ENCODE assay signal across 24 cellular contexts in the genomic region with DNA sequence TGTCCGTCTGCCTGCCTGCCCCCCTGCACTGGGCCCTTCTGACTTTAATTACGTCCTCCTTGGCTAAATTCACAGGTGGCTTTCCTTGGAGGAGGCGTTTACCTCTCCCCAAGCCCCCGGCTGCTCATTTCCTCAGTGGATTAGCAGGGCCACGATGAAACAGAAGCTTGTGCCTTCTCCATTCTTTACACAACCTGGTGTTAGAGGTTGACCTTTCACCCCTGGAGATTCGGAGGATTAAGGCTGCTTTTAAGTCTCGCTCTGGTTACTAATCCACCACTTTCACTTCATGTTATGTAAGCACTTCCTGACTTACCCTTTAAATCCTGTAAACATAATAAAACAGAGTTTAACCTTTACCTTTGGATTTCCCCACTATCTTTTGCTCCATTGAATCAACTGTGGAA.
DNase-seq lines count a peak whose midpoint lies in the region; ATAC-seq and TF ChIP-seq lines count a peak whose summit lies in the region.
"Had no signal": no experiment of that assay in that cellular context is flagged by ENCODE, and none has a peak within 500 bp of the region (broad histone marks: within the 10 kb centered on the region; RNA-seq: fewer than 3 reads in every experiment).

No MANE protein-coding gene starts in this region.

- H2BK5ac ChIP-seq in mesenchymal stem cell (ENCODE audit: low read depth, low read length, poor library complexity, severe bottlenecking), result no peak overlapping the region

- H3K9me3 ChIP-seq in Caco-2 (no peaks in the 10 kb centered on the region), mesenchymal stem cell (ENCODE audit: control insufficient read depth, low read length) (no peaks in the 10 kb centered on the region)
- H3K9me3 ChIP-seq: HAP-1, SK-N-SH had no signal

- H3K14ac ChIP-seq in mesenchymal stem cell (ENCODE audit: low read length in 2 of 2), result no peak overlapping the region

- H3K36me3 Mint-ChIP-seq in Caco-2 (ENCODE audit: insufficient read depth, unreplicated experiment), result no peaks in the 10 kb centered on the region
- H3K36me3 Mint-ChIP-seq: activated naive CD4-positive, alpha-beta T cell treated with anti-CD3 and anti-CD28 coated beads, Interleukin-2, amount 50 U/mL, for 24 hours; CD8-positive, alpha-beta memory T cell had no signal

- no peak overlapping the region for H2BK12ac ChIP-seq in mesenchymal stem cell (ENCODE audit: low read length in 2 of 2)

- CTCF ChIA-PET in Caco-2 (lab: Charles Lee), result no interaction called here

- H2AK5ac ChIP-seq in mesenchymal stem cell (ENCODE audit: low read length, severe bottlenecking), result no peak overlapping the region

- no peak for TF ChIP-seq CTCF in Caco-2 (IDR thresholded peaks at IDR 0.05; ENCODE audit: insufficient read depth in 1 of 2, low read depth in 1 of 2, low read length in 1 of 2, severe bottlenecking in 1 of 2, unreplicated experiment in 1 of 2)

- no peak overlapping the region for H3K27ac Mint-ChIP-seq in Caco-2 (ENCODE audit: unreplicated experiment)
- H3K27ac Mint-ChIP-seq: activated naive CD4-positive, alpha-beta T cell treated with anti-CD3 and anti-CD28 coated beads, Interleukin-2, amount 50 U/mL, for 24 hours; CD8-positive, alpha-beta memory T cell had no signal

- H3K4me2 ChIP-seq in mesenchymal stem cell (ENCODE audit: low read length, poor library complexity, severe bottlenecking), result no peak overlapping the region
- H3K4me2 ChIP-seq: SK-N-SH had no signal

- intact Hi-C loops in Caco-2 (cut with micrococcal nuclease; ENCODE audit: unreplicated experiment), result loop anchor here (1.0 to 5.0 kb wide), 2 partner anchors 136 to 380 kb away; no protein-coding TSS in a partner anchor

- no peak overlapping the region for H3K23ac ChIP-seq in mesenchymal stem cell (ENCODE audit: low read length in 2 of 2)

- H4K91ac ChIP-seq in mesenchymal stem cell (ENCODE audit: low read length), result no peak overlapping the region

- no peak overlapping the region for H3K9ac ChIP-seq in mesenchymal stem cell (ENCODE audit: low read length)
- H3K9ac ChIP-seq: SK-N-SH had no signal

- peak; percentile 67 for ATAC-seq in left lobe of liver
- no peak for ATAC-seq in GM19023 (IDR thresholded peaks at IDR 0.05; ENCODE audit: unreplicated experiment)
- no peak for ATAC-seq in GM21723 (IDR thresholded peaks at IDR 0.05; ENCODE audit: unreplicated experiment)
- ATAC-seq in GM21447 (IDR thresholded peaks at IDR 0.05; ENCODE audit: unreplicated experiment), result no peak

- peaks cover 12% of the 10 kb centered on the region for H3K4me1 ChIP-seq in Caco-2
- no peaks in the 10 kb centered on the region for H3K4me1 ChIP-seq in mesenchymal stem cell (ENCODE audit: control insufficient read depth, insufficient read depth, low read depth, low read length)
- H3K4me1 ChIP-seq: HAP-1 had no signal

- H3K36me3 ChIP-seq in Caco-2 (ENCODE audit: control insufficient read depth, insufficient read depth, low read length) (no peaks in the 10 kb centered on the region), mesenchymal stem cell (ENCODE audit: control insufficient read depth in 1 of 2, insufficient read depth in 2 of 2, low read depth in 1 of 2, low read length in 2 of 2) (no peaks in the 10 kb centered on the region)
- H3K36me3 ChIP-seq: HAP-1 had no signal

- POLR2A ChIA-PET in Caco-2 (lab: Charles Lee), result interaction anchor here (0.6 kb wide), 1 partner anchor 168 kb away, joined by 4 read pairs; no protein-coding TSS in a partner anchor

- H3K79me1 ChIP-seq in mesenchymal stem cell (replicated peaks; ENCODE audit: low read length, poor library complexity, severe bottlenecking), result no peaks in the 10 kb centered on the region

- H4K8ac ChIP-seq in mesenchymal stem cell (ENCODE audit: low read length), result no peak overlapping the region

- H2BK15ac ChIP-seq in mesenchymal stem cell (ENCODE audit: low read depth, poor library complexity, severe bottlenecking), result no peak overlapping the region

- no peak overlapping the region for H3K4ac ChIP-seq in mesenchymal stem cell (ENCODE audit: low read depth in 1 of 2, low read length in 2 of 2)

- H2AFZ ChIP-seq in mesenchymal stem cell (ENCODE audit: low read depth, low read length), result no peak overlapping the region

- H3K27me3 ChIP-seq in Caco-2 (replicated peaks; ENCODE audit: control insufficient read depth, insufficient read depth, low read length) (peaks cover 8% of the 10 kb centered on the region), mesenchymal stem cell (ENCODE audit: control insufficient read depth in 1 of 2, insufficient read depth in 1 of 2, low read length in 2 of 2) (peaks cover 0 to 5% of the 10 kb centered on the region in 2 experiments)

- no peak overlapping the region for H3K27ac ChIP-seq in mesenchymal stem cell (ENCODE audit: low read length, poor library complexity, severe bottlenecking)
- H3K27ac ChIP-seq: VCaP had no signal

- no TSS peak for BruUV-seq in Caco-2 (replicated peaks; lab: Mats Ljungman, UMichigan)

- WGBS in mesenchymal stem cell, result 10% methylated on average over 7 of the region's 7 CpGs

- H3K4me3 Mint-ChIP-seq in Caco-2 (ENCODE audit: unreplicated experiment), result no peak overlapping the region
- H3K4me3 Mint-ChIP-seq: activated naive CD4-positive, alpha-beta T cell treated with anti-CD3 and anti-CD28 coated beads, Interleukin-2, amount 50 U/mL, for 24 hours; CD8-positive, alpha-beta memory T cell had no signal

- no peak overlapping the region for H2BK120ac ChIP-seq in mesenchymal stem cell (ENCODE audit: low read depth, low read length)

- H3K4me3 ChIP-seq in Caco-2 (ENCODE audit: low read depth, low read length), result no peak overlapping the region
- H3K4me3 ChIP-seq in mesenchymal stem cell (ENCODE audit: insufficient read depth in 1 of 2, low read depth in 1 of 2, low read length in 2 of 2), result no peak overlapping the region
- H3K4me3 ChIP-seq: HAP-1 had no signal

- no peaks in the 10 kb centered on the region for H3K9me3 Mint-ChIP-seq in Caco-2 (ENCODE audit: unreplicated experiment)
- H3K9me3 Mint-ChIP-seq: activated naive CD4-positive, alpha-beta T cell treated with anti-CD3 and anti-CD28 coated beads, Interleukin-2, amount 50 U/mL, for 24 hours; CD8-positive, alpha-beta memory T cell had no signal

- peaks cover 12% of the 10 kb centered on the region for H3K4me1 Mint-ChIP-seq in Caco-2 (ENCODE audit: low read depth, unreplicated experiment)
- H3K4me1 Mint-ChIP-seq: activated naive CD4-positive, alpha-beta T cell treated with anti-CD3 and anti-CD28 coated beads, Interleukin-2, amount 50 U/mL, for 24 hours; CD8-positive, alpha-beta memory T cell had no signal

- no peak overlapping the region for H3K18ac ChIP-seq in mesenchymal stem cell (ENCODE audit: low read depth in 1 of 2, low read length in 2 of 2)

- DNase-seq in Caco-2 (peak; percentile 86 to 87), NCI-H524 (lab: John Stamatoyannopoulos, UW) (peak; percentile 63 to 86), ecto neural progenitor cell (ENCODE audit: low spot score) (peak; percentile 83), left lobe of liver (ENCODE audit: low spot score) (no peak), mesenchymal stem cell (no peak)
- DNase-seq: activated CD4-positive, alpha-beta T cell treated with anti-CD3 and anti-CD28 coated beads, Interleukin-2, amount 50 U/mL, for 1 hour; CD8-positive, alpha-beta memory T cell; cortex of kidney; GF-D8; IMR-90; NCI-H1105 treated with DMSO at 0.1 percent for 48 hours; NCI-H2029 treated with DMSO at 0.1 percent for 48 hours; NCI-H446; NK-92 treated with Interleukin-12 subunit alpha and Interleukin-12 subunit beta, amount 100 ng/mL, for 24 hours; SK-N-SH; stimulated activated CD4-positive, alpha-beta T cell treated with anti-CD3 and anti-CD28 coated beads, Interleukin-4, amount 100 ng/mL, for 4 hours; stimulated activated naive CD4-positive, alpha-beta T cell; T-helper 2 cell had no signal

- H3K27me3 Mint-ChIP-seq in Caco-2 (ENCODE audit: insufficient read depth, unreplicated experiment), result peaks cover 23% of the 10 kb centered on the region
- H3K27me3 Mint-ChIP-seq: CD8-positive, alpha-beta memory T cell had no signal

Comparison
In these comparisons a context has a peak if more than half of its experiments do, and no peak if none do; other contexts are left out.
1. DNase-seq: peak in Caco-2 (2 of 2), NCI-H524 (2 of 2) and ecto neural progenitor cell (single experiment); none in left lobe of liver (single experiment) and mesenchymal stem cell (single experiment).